1 cellular context compared by ENCODE assay signal in the genomic region with DNA sequence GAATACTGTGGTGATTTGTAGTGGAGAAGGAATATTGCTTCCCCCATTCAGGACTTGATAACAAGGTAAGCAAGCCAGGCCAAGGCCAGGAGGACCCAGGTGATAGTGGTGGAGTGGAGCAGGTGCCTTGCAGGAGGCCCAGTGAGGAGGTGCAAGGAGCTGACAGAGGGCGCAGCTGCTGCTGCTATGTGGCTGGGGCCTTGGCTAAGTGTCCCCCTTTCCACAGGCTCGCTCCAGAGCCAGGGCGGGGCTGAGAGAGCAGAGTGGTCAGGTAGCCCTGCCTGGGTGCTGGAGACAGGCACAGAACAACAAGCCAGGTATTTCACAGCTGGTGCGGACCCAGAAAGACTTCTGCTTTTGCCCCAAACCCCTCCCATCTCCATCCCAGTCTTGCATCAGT.
TF ChIP-seq lines count a peak whose summit lies in the region.

No MANE protein-coding gene starts in this region.

TF ChIP-seq in HepG2, 621 proteins besides CTCF, POLR2A, EP300 and RAD21:
- TF ChIP-seq, protein P1, sequence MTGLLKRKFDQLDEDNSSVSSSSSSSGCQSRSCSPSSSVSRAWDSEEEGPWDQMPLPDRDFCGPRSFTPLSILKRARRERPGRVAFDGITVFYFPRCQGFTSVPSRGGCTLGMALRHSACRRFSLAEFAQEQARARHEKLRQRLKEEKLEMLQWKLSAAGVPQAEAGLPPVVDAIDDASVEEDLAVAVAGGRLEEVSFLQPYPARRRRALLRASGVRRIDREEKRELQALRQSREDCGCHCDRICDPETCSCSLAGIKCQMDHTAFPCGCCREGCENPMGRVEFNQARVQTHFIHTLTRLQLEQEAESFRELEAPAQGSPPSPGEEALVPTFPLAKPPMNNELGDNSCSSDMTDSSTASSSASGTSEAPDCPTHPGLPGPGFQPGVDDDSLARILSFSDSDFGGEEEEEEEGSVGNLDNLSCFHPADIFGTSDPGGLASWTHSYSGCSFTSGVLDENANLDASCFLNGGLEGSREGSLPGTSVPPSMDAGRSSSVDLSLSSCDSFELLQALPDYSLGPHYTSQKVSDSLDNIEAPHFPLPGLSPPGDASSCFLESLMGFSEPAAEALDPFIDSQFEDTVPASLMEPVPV (CRISPR knock-in tag; IDR thresholded peaks at IDR 0.05) = no peak
- TF ChIP-seq FOSL2 (CRISPR knock-in tag; IDR thresholded peaks at IDR 0.05) (no peak), NFYB (CRISPR knock-in tag; IDR thresholded peaks at IDR 0.05) (no peak), ZNF768 (CRISPR knock-in tag; IDR thresholded peaks at IDR 0.05) (no peak), PCBP1 (IDR thresholded peaks at IDR 0.05; ENCODE audit: borderline replicate concordance, low read depth, low read length) (no peak), GATAD1 (CRISPR knock-in tag; IDR thresholded peaks at IDR 0.05) (no peak), ATF5 (CRISPR knock-in tag; IDR thresholded peaks at IDR 0.05; ENCODE audit: low read depth) (no peak), NR2C2 (CRISPR knock-in tag; IDR thresholded peaks at IDR 0.05; ENCODE audit: borderline replicate concordance) (no peak; the same call in 1 of the 2 replicates), ASH2L (IDR thresholded peaks at IDR 0.05; ENCODE audit: insufficient read length, low read depth, low read length) (no peak), ETV5 (CRISPR knock-in tag; IDR thresholded peaks at IDR 0.05; ENCODE audit: borderline replicate concordance) (no peak)
